Comparison of ENCODE assay signal across 1 cellular context in the genomic region with DNA sequence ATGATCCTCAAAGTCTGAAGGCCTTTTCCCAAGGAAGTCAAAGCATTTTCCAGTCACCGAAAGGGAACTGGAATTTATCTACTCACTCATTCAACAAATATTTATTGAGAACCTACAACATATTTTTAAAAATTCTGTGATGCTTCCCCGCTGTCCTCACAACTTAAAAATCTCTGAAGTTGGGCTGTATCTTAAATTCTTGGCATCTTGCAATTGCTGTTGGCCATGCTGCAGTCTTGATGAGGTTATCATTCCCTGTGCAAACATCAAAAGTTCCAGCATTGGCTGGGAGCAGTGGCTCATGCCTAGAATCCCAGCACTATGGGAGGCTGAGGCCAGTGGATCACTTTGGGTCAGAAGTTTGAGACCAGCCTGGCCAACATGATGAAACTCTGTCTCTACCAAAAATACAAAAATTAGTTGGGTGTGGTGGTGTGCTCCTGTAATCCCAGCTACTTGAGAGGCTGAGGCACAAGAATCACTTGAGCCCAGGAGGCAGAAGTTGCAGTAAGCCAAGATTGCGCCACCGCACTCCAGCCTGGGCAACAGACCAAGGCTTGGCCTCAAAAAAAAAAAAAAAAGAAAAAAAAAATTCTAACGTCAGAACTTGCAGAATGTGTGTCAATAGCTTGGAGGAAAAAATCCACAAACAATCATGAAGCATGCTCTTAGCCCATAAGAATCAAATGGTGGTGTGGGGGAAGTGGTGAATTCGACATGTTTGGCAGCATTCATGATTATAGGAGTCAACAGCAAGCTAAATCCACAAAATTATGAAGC.
A peak's percentile ranks its signal among the peaks of the same experiment; 100 is the strongest.
TF ChIP-seq lines count a peak whose summit lies in the region.

No MANE protein-coding gene starts in this region.

TF ChIP-seq in A549, 52 proteins besides CTCF, POLR2A, EP300 and RAD21 (continued from another document):
- TF ChIP-seq, protein P1, sequence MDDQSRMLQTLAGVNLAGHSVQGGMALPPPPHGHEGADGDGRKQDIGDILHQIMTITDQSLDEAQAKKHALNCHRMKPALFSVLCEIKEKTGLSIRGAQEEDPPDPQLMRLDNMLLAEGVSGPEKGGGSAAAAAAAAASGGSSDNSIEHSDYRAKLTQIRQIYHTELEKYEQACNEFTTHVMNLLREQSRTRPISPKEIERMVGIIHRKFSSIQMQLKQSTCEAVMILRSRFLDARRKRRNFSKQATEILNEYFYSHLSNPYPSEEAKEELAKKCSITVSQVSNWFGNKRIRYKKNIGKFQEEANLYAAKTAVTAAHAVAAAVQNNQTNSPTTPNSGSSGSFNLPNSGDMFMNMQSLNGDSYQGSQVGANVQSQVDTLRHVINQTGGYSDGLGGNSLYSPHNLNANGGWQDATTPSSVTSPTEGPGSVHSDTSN (IDR thresholded peaks at IDR 0.05) = no peak
- TF ChIP-seq, protein P2, sequence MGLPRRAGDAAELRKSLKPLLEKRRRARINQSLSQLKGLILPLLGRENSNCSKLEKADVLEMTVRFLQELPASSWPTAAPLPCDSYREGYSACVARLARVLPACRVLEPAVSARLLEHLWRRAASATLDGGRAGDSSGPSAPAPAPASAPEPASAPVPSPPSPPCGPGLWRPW (IDR thresholded peaks at IDR 0.05) = 0 out of 2 replicates have a peak, but pooled peaks have one; percentile 26
- no peak for TF ChIP-seq RFX5 (IDR thresholded peaks at IDR 0.05)
TF ChIP-seq in A549: peak in this region for 2.
